Comparison of ENCODE assay signal across 8 cellular contexts in the genomic region with DNA sequence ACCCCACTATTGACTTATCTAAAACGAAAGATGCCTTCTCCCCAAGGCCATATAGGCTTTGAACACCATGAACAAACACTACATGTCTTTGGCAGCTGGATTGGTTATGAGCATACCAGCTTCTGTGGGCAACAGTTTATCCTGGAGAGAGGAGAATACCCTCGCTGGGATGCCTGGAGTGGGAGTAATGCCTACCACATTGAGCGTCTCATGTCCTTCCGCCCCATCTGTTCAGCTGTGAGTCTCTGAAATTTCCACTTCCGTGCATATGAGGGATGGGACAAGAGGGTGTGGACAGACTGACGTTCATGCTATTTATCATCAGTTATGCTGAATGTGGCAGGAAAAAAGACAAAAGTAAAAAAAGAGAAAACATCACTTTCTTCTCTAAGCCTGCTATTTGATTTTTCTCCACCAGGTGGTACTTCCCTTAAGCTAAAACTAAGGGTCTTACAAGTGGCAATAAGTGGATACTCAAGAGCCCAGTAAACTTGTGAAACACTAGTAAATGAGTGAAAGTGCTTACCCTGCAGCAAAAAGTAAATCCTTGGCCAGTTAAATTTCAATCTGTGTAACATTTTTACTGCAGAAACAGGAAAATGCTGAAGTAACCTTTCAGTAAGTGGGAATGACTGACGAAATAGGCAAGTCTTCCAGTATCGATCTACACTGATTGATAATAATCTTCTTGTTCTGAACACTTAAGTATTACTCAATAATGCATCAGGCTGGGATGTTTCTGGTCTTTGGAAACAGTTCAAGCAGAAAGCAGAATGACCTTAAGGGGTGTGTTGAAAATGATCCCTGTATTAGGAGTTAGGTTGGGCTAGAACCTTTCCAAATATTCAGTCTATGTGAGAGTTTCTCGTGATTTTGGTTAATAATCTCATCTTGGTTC. TPM values are rescaled to one million over a fixed set of nuclear protein-coding genes. Genes with fewer than 3 reads are reported as not detected.
DNase-seq lines count a peak whose midpoint lies in the region; TF ChIP-seq lines count a peak whose summit lies in the region.

No MANE protein-coding gene starts in this region.

- no peak overlapping the region for H3K27ac Mint-ChIP-seq in Caco-2 (ENCODE audit: unreplicated experiment)
- H3K27ac Mint-ChIP-seq in IgD-negative memory B cell, result peak overlapping the region in 2 of 3 donors; percentile 14 to 28
- no peak overlapping the region for H3K27ac Mint-ChIP-seq in mesothelial cell of epicardium

- POLR2A ChIA-PET in Caco-2 (lab: Charles Lee), result no interaction called here

- H3K27me3 ChIP-seq in Caco-2 (replicated peaks; ENCODE audit: control insufficient read depth, insufficient read depth, low read length), result no peaks in the 10 kb centered on the region

- H3K4me3 Mint-ChIP-seq in Caco-2 (ENCODE audit: unreplicated experiment) (no peak overlapping the region), IgD-negative memory B cell (no peak overlapping the region), mesothelial cell of epicardium (no peak overlapping the region)

- no peaks in the 10 kb centered on the region for H3K4me1 Mint-ChIP-seq in Caco-2 (ENCODE audit: low read depth, unreplicated experiment)
- H3K4me1 Mint-ChIP-seq in IgD-negative memory B cell, result peaks cover 11 to 27% (median 13%) of the 10 kb centered on the region in 3 donors
- H3K4me1 Mint-ChIP-seq in mesothelial cell of epicardium, result peaks cover 9% of the 10 kb centered on the region

- DNase-seq in Caco-2, result peak in 1 of 2 experiments; percentile 29
- DNase-seq in astrocyte of the spinal cord (ENCODE audit: low read depth, low spot score), result peak; percentile 53
- no peak for DNase-seq in mesothelial cell of epicardium (ENCODE audit: low spot score in 2 of 2, unreplicated experiment in 2 of 2)
- no peak for DNase-seq in H4 (ENCODE audit: low spot score)
- DNase-seq in substantia nigra (lab: John Stamatoyannopoulos, UW), result no peak
- DNase-seq in stimulated activated CD8-positive, alpha-beta memory T cell treated with anti-CD3 and anti-CD28 coated beads, Interleukin-4, amount 100 ng/mL, for 48 hours, result no peak
- DNase-seq in pons (ENCODE audit: low spot score), result no peak

- H3K4me3 ChIP-seq in Caco-2 (ENCODE audit: low read depth, low read length), result no peak overlapping the region
- H3K4me3 ChIP-seq in astrocyte of the spinal cord (ENCODE audit: low read depth, low read length), result no peak overlapping the region

- CTCF ChIA-PET in Caco-2 (lab: Charles Lee), result interaction anchor here (0.6 to 1.2 kb wide), 6 partner anchors 9 to 366 kb away, joined by 3 to 6 read pairs (median 4); a partner anchor contains a TSS

- intact Hi-C loops in Caco-2 (cut with micrococcal nuclease; ENCODE audit: unreplicated experiment), result no loop called here

- no peaks in the 10 kb centered on the region; the same call in 1 of the 2 replicates for H3K36me3 ChIP-seq in Caco-2 (ENCODE audit: control insufficient read depth, insufficient read depth, low read length)

- BruUV-seq in Caco-2 (replicated peaks; lab: Mats Ljungman, UMichigan), result no TSS peak

- no peaks in the 10 kb centered on the region for H3K9me3 ChIP-seq in Caco-2

- in situ Hi-C loops in astrocyte of the spinal cord (cut with HindIII; ENCODE audit: low sequenced_read_pairs), result no loop called here

- no peaks in the 10 kb centered on the region for H3K4me1 ChIP-seq in Caco-2

- H3K9me3 Mint-ChIP-seq in Caco-2 (ENCODE audit: unreplicated experiment), result no peaks in the 10 kb centered on the region
- H3K9me3 Mint-ChIP-seq in IgD-negative memory B cell, result no peaks in the 10 kb centered on the region
- H3K9me3 Mint-ChIP-seq in mesothelial cell of epicardium, result no peaks in the 10 kb centered on the region

- H3K27me3 Mint-ChIP-seq in Caco-2 (ENCODE audit: insufficient read depth, unreplicated experiment), result no peaks in the 10 kb centered on the region
- H3K27me3 Mint-ChIP-seq in IgD-negative memory B cell, result no peaks in the 10 kb centered on the region
- no peaks in the 10 kb centered on the region for H3K27me3 Mint-ChIP-seq in mesothelial cell of epicardium (ENCODE audit: low read depth)

- H3K36me3 Mint-ChIP-seq in Caco-2 (ENCODE audit: insufficient read depth, unreplicated experiment) (peaks cover 24% of the 10 kb centered on the region), IgD-negative memory B cell (no peaks in the 10 kb centered on the region), mesothelial cell of epicardium (peaks cover 5% of the 10 kb centered on the region)

- peak; percentile 33 to 60 for TF ChIP-seq CTCF in Caco-2 (IDR thresholded peaks at IDR 0.05; ENCODE audit: insufficient read depth in 1 of 2, low read depth in 1 of 2, low read length in 1 of 2, severe bottlenecking in 1 of 2, unreplicated experiment in 1 of 2)
- TF ChIP-seq CTCF in astrocyte of the spinal cord (IDR thresholded peaks at IDR 0.05; ENCODE audit: low read depth, low read length), result peak; percentile 59
- peak; percentile 74 for TF ChIP-seq CTCF in mesothelial cell of epicardium (IDR thresholded peaks at IDR 0.05; ENCODE audit: unreplicated experiment)

- no peak overlapping the region for H3K27ac ChIP-seq in substantia nigra (ENCODE audit: low read depth, low read length, poor library complexity, severe bottlenecking)

RNA-seq across cellular contexts. Expression of a gene that starts 5.6 kb away (rescaled TPM):
- total RNA-seq in Caco-2 (2022) (not detected in 2 replicates), mesothelial cell of epicardium (not detected in 3 replicates)
- polyA plus RNA-seq in IgD-negative memory B cell, result not detected
- total RNA-seq in H4 (2014; rRNA removed; shearing (Covaris generic)), result not detected in 2 replicates

RNA-seq across cellular contexts. Expression of a gene that starts 41.7 kb away (rescaled TPM):
- 105 and 114 TPM in 2 replicates for total RNA-seq in Caco-2 (2022)
- 14.4 TPM for polyA plus RNA-seq in IgD-negative memory B cell
- 59.8 to 72.7 TPM (median 62.3 TPM) in 3 replicates for total RNA-seq in mesothelial cell of epicardium
- total RNA-seq in H4 (2014; rRNA removed; shearing (Covaris generic)), result 17.3 and 28.4 TPM in 2 replicates

Comparison
In these comparisons a context has a peak if more than half of its experiments do, and no peak if none do; other contexts are left out.
1. H3K27ac Mint-ChIP-seq: peak in IgD-negative memory B cell (2 of 3); none in Caco-2 (single experiment) and mesothelial cell of epicardium (single experiment).
2. Peak in every context shown above with its lines, with median percentiles within 50 percentile points of each other: CTCF ChIP-seq.